ENCODE assay signal across 25 cellular contexts in genomic region chr15:57619746-57620145, GRCh38. TPM values are rescaled to one million over a fixed set of nuclear protein-coding genes. Genes with fewer than 3 reads are reported as not detected.
DNase-seq lines count a peak whose midpoint lies in the region; ATAC-seq and TF ChIP-seq lines count a peak whose summit lies in the region.
"Had no signal": no experiment of that assay in that cellular context is flagged by ENCODE, and none has a peak within 500 bp of the region (broad histone marks: within the 10 kb centered on the region; RNA-seq: fewer than 3 reads in every experiment).

No MANE protein-coding gene starts in this region.

- no peak overlapping the region for H3K14ac ChIP-seq in trophoblast cell (ENCODE audit: low read length)

- H3F3A ChIP-seq in SK-N-SH (replicated peaks; ENCODE audit: insufficient read depth): no peaks in the 10 kb centered on the region

- DNase-seq in colonic mucosa (peak; percentile 43), hepatocyte (ENCODE audit: low spot score) (peak; percentile 50), trophoblast cell (peak; percentile 7 to 55), SK-N-SH (no peak), islet precursor cell (no peak)
- no peak for DNase-seq in naive thymus-derived CD4-positive, alpha-beta T cell
- DNase-seq: activated CD4-positive, alpha-beta T cell treated with anti-CD3 and anti-CD28 coated beads, Interleukin-2, amount 50 U/mL, for 48 hours; body of pancreas; CD8-positive, alpha-beta memory T cell; dermis blood vessel endothelial cell; DMS79 treated with DMSO at 0.1 percent for 48 hours; erythroblast; glutamatergic neuron; GOT3; NCI-H1930; NCI-H510A treated with DMSO at 0.1 percent for 48 hours; nucleus accumbens; stimulated activated CD4-positive, alpha-beta T cell treated with anti-CD3 and anti-CD28 coated beads, Interleukin-2, amount 100 ng/mL, for 24 hours; upper lobe of right lung had no signal

- H3K18ac ChIP-seq in trophoblast cell (ENCODE audit: low read length): no peak overlapping the region

- H3K9ac ChIP-seq in colonic mucosa (ENCODE audit: low read depth in 2 of 2, low read length in 2 of 2) (no peak overlapping the region), trophoblast cell (ENCODE audit: low read length) (no peak overlapping the region), SK-N-SH (no peak overlapping the region)
- H3K9ac ChIP-seq: KMS-11 had no signal

- TF ChIP-seq EP300 in SK-N-SH (IDR thresholded peaks at IDR 0.05; ENCODE audit: borderline replicate concordance in 1 of 2, low read depth in 1 of 2, low read length in 1 of 2): no peak

- H2AFZ ChIP-seq in hepatocyte (no peak overlapping the region), trophoblast cell (ENCODE audit: insufficient read depth, low read length, poor library complexity) (no peak overlapping the region), SK-N-SH (ENCODE audit: low read depth) (no peak overlapping the region)

- H3K79me1 ChIP-seq in trophoblast cell (ENCODE audit: low read length): no peaks in the 10 kb centered on the region

- no peaks in the 10 kb centered on the region for H4K20me1 ChIP-seq in hepatocyte (ENCODE audit: insufficient read depth, poor library complexity, severe bottlenecking)
- no peaks in the 10 kb centered on the region for H4K20me1 ChIP-seq in SK-N-SH (ENCODE audit: insufficient read depth)

- H3K36me3 ChIP-seq in colonic mucosa: no peaks in the 10 kb centered on the region
- no peaks in the 10 kb centered on the region for H3K36me3 ChIP-seq in hepatocyte (replicated peaks; ENCODE audit: insufficient read depth, low read depth)
- H3K36me3 ChIP-seq in trophoblast cell (ENCODE audit: control insufficient read depth in 1 of 2, insufficient read depth in 2 of 2, low read length in 2 of 2): no peaks in the 10 kb centered on the region
- no peaks in the 10 kb centered on the region for H3K36me3 ChIP-seq in SK-N-SH (replicated peaks in 1 of 2; ENCODE audit: control insufficient read depth in 1 of 2, insufficient read depth in 2 of 2, low read length in 1 of 2)
- H3K36me3 ChIP-seq in naive thymus-derived CD4-positive, alpha-beta T cell (ENCODE audit: control insufficient read depth in 2 of 3, insufficient read depth in 3 of 3, low read length in 3 of 3): no peaks in the 10 kb centered on the region
- H3K36me3 ChIP-seq: upper lobe of right lung had no signal

- no peak for ATAC-seq in HG02571 (IDR thresholded peaks at IDR 0.05; ENCODE audit: unreplicated experiment)
- ATAC-seq in naive thymus-derived CD4-positive, alpha-beta T cell: no peak
- ATAC-seq: body of pancreas, upper lobe of right lung had no signal

- peaks cover 0 to 1% (median 0%) of the 10 kb centered on the region in 7 donors for H3K4me1 Mint-ChIP-seq in naive thymus-derived CD4-positive, alpha-beta T cell
- H3K4me1 Mint-ChIP-seq: activated naive CD4-positive, alpha-beta T cell treated with anti-CD3 and anti-CD28 coated beads, Interleukin-2, amount 50 U/mL, for 24 hours; CD8-positive, alpha-beta memory T cell had no signal

- peaks cover 0 to 4% (median 0%) of the 10 kb centered on the region in 5 donors for H3K27me3 Mint-ChIP-seq in naive thymus-derived CD4-positive, alpha-beta T cell
- H3K27me3 Mint-ChIP-seq: activated naive CD4-positive, alpha-beta T cell treated with anti-CD3 and anti-CD28 coated beads, Interleukin-2, amount 50 U/mL, for 24 hours had no signal

- H2AK5ac ChIP-seq in trophoblast cell (ENCODE audit: low read length): no peak overlapping the region

- H3K9me3 ChIP-seq in colonic mucosa: no peaks in the 10 kb centered on the region
- no peaks in the 10 kb centered on the region for H3K9me3 ChIP-seq in hepatocyte (ENCODE audit: low read depth)
- no peaks in the 10 kb centered on the region for H3K9me3 ChIP-seq in trophoblast cell (ENCODE audit: insufficient read depth, low read depth, low read length)
- no peaks in the 10 kb centered on the region for H3K9me3 ChIP-seq in SK-N-SH
- H3K9me3 ChIP-seq in naive thymus-derived CD4-positive, alpha-beta T cell (ENCODE audit: control insufficient read depth in 2 of 3, low read length in 3 of 3): no peaks in the 10 kb centered on the region
- H3K9me3 ChIP-seq: body of pancreas, upper lobe of right lung had no signal

- no peak overlapping the region for H4K91ac ChIP-seq in trophoblast cell (ENCODE audit: low read depth, low read length)

- H3K27ac ChIP-seq in colonic mucosa: no peak overlapping the region
- H3K27ac ChIP-seq in hepatocyte: peak overlapping the region; percentile 20
- H3K27ac ChIP-seq in trophoblast cell (ENCODE audit: low read depth, low read length): no peak overlapping the region
- H3K27ac ChIP-seq in SK-N-SH (ENCODE audit: low read depth in 2 of 2, low read length in 1 of 2): no peak overlapping the region
- no peak overlapping the region for H3K27ac ChIP-seq in naive thymus-derived CD4-positive, alpha-beta T cell (ENCODE audit: low read depth, low read length)
- H3K27ac ChIP-seq: body of pancreas, KMS-11, upper lobe of right lung, VCaP had no signal

- H3K79me2 ChIP-seq in hepatocyte: peaks cover 18% of the 10 kb centered on the region
- no peaks in the 10 kb centered on the region for H3K79me2 ChIP-seq in trophoblast cell (ENCODE audit: control insufficient read depth, insufficient read depth, low read length, poor library complexity)
- no peaks in the 10 kb centered on the region for H3K79me2 ChIP-seq in SK-N-SH (ENCODE audit: insufficient read depth)

- H3K4ac ChIP-seq in trophoblast cell (ENCODE audit: low read depth, low read length): no peak overlapping the region

- H3K27me3 ChIP-seq in colonic mucosa (no peaks in the 10 kb centered on the region), hepatocyte (no peaks in the 10 kb centered on the region), trophoblast cell (ENCODE audit: insufficient read depth, low read length) (no peaks in the 10 kb centered on the region), SK-N-SH (ENCODE audit: insufficient read depth) (no peaks in the 10 kb centered on the region)
- H3K27me3 ChIP-seq in naive thymus-derived CD4-positive, alpha-beta T cell (ENCODE audit: control insufficient read depth in 2 of 2, insufficient read depth in 2 of 2, low read length in 2 of 2): no peaks in the 10 kb centered on the region
- H3K27me3 ChIP-seq: body of pancreas, upper lobe of right lung had no signal

- H2BK12ac ChIP-seq in trophoblast cell (ENCODE audit: low read length): no peak overlapping the region

- 81% methylated on average over 3 of the region's 3 CpGs for WGBS in hepatocyte (ENCODE audit: low lambda C conversion rate, missing lambda C conversion rate)
- WGBS in trophoblast cell (ENCODE audit: extremely low coverage, insufficient coverage, insufficient read length): no CpG with 5 or more reads among the region's 3 CpGs
- WGBS in SK-N-SH (ENCODE audit: low lambda C conversion rate): 67% methylated on average over 3 of the region's 3 CpGs

- no peak overlapping the region for H3K4me2 ChIP-seq in hepatocyte
- H3K4me2 ChIP-seq in trophoblast cell (ENCODE audit: low read length): no peak overlapping the region
- no peak overlapping the region for H3K4me2 ChIP-seq in SK-N-SH
- H3K4me2 ChIP-seq: KMS-11 had no signal

- H2BK5ac ChIP-seq in trophoblast cell (ENCODE audit: low read depth, low read length, poor library complexity): no peak overlapping the region

- H4K12ac ChIP-seq in trophoblast cell (ENCODE audit: low read depth, low read length): no peak overlapping the region

- H3K4me1 ChIP-seq in colonic mucosa: no peaks in the 10 kb centered on the region
- H3K4me1 ChIP-seq in hepatocyte (ENCODE audit: insufficient read depth): peaks cover 5% of the 10 kb centered on the region
- H3K4me1 ChIP-seq in trophoblast cell (ENCODE audit: control insufficient read depth in 1 of 2, insufficient read depth in 2 of 2, low read length in 2 of 2): no peaks in the 10 kb centered on the region
- no peaks in the 10 kb centered on the region for H3K4me1 ChIP-seq in SK-N-SH (ENCODE audit: control insufficient read depth in 1 of 2, insufficient read depth in 2 of 2, low read depth in 1 of 2, low read length in 1 of 2)
- no peaks in the 10 kb centered on the region for H3K4me1 ChIP-seq in naive thymus-derived CD4-positive, alpha-beta T cell (ENCODE audit: control insufficient read depth in 2 of 2, insufficient read depth in 2 of 2, low read length in 2 of 2)
- H3K4me1 ChIP-seq: upper lobe of right lung had no signal

- H3K23ac ChIP-seq in trophoblast cell (ENCODE audit: low read length): no peak overlapping the region

- no peak overlapping the region for H3K4me3 Mint-ChIP-seq in naive thymus-derived CD4-positive, alpha-beta T cell
- H3K4me3 Mint-ChIP-seq: activated naive CD4-positive, alpha-beta T cell treated with anti-CD3 and anti-CD28 coated beads, Interleukin-2, amount 50 U/mL, for 24 hours; CD8-positive, alpha-beta memory T cell; stimulated activated naive CD8-positive, alpha-beta T cell treated with anti-CD3 and anti-CD28 coated beads, Interleukin-15, Interleukin-2, amounts not matched to agents 100 ng/mL and 50 ng/mL, for 24 hours had no signal

- 0 out of 2 replicates have a peak, but pooled peaks have one; percentile 2 for TF ChIP-seq CTCF in GM12875 (IDR thresholded peaks at IDR 0.05; ENCODE audit: borderline replicate concordance, insufficient read depth, low read depth, low read length)
- TF ChIP-seq CTCF in colonic mucosa (IDR thresholded peaks at IDR 0.05): no peak
- no peak for TF ChIP-seq CTCF in hepatocyte (IDR thresholded peaks at IDR 0.05; ENCODE audit: poor library complexity)
- TF ChIP-seq CTCF in SK-N-SH (IDR thresholded peaks at IDR 0.05): no peak

- H3K4me3 ChIP-seq in GM12875 (ENCODE audit: low read depth, low read length) (no peak overlapping the region), colonic mucosa (no peak overlapping the region), hepatocyte (no peak overlapping the region), trophoblast cell (ENCODE audit: low read depth, low read length) (no peak overlapping the region), SK-N-SH (ENCODE audit: low read depth in 2 of 2, low read length in 1 of 2) (no peak overlapping the region)
- no peak overlapping the region for H3K4me3 ChIP-seq in naive thymus-derived CD4-positive, alpha-beta T cell (ENCODE audit: low read length)
- H3K4me3 ChIP-seq: body of pancreas, upper lobe of right lung had no signal

- intact Hi-C loops in colonic mucosa (cut with DNase I): no loop called here
- intact Hi-C loops in naive thymus-derived CD4-positive, alpha-beta T cell (cut with micrococcal nuclease): no loop called here

- CTCF ChIA-PET in SK-N-SH (lab: Yijun Ruan, JAX): interaction anchor here (0.9 to 1.6 kb wide), 4 partner anchors 10 to 241 kb away, joined by 3 to 4 read pairs (median 3); no protein-coding TSS in a partner anchor
- CTCF ChIA-PET in naive thymus-derived CD4-positive, alpha-beta T cell (lab: Charles Lee): no interaction called here

- H2BK120ac ChIP-seq in trophoblast cell (ENCODE audit: insufficient read depth, low read length, poor library complexity): no peak overlapping the region

- POLR2A ChIA-PET in SK-N-SH (lab: Yijun Ruan, JAX): no interaction called here
- POLR2A ChIA-PET in naive thymus-derived CD4-positive, alpha-beta T cell (lab: Charles Lee): no interaction called here

- peaks cover 0 to 20% (median 7%) of the 10 kb centered on the region in 5 donors for H3K36me3 Mint-ChIP-seq in naive thymus-derived CD4-positive, alpha-beta T cell
- H3K36me3 Mint-ChIP-seq: activated naive CD4-positive, alpha-beta T cell treated with anti-CD3 and anti-CD28 coated beads, Interleukin-2, amount 50 U/mL, for 24 hours; CD8-positive, alpha-beta memory T cell had no signal

- peak overlapping the region in 1 of 9 donors; percentile 26 for H3K27ac Mint-ChIP-seq in naive thymus-derived CD4-positive, alpha-beta T cell
- H3K27ac Mint-ChIP-seq: activated naive CD4-positive, alpha-beta T cell treated with anti-CD3 and anti-CD28 coated beads, Interleukin-2, amount 50 U/mL, for 24 hours; stimulated activated naive CD8-positive, alpha-beta T cell treated with anti-CD3 and anti-CD28 coated beads, Interleukin-15, Interleukin-2, amounts not matched to agents 100 ng/mL and 50 ng/mL, for 24 hours had no signal

- H3K9me3 Mint-ChIP-seq in naive thymus-derived CD4-positive, alpha-beta T cell: no peaks in the 10 kb centered on the region
- H3K9me3 Mint-ChIP-seq: activated naive CD4-positive, alpha-beta T cell treated with anti-CD3 and anti-CD28 coated beads, Interleukin-2, amount 50 U/mL, for 24 hours; CD8-positive, alpha-beta memory T cell; stimulated activated naive CD8-positive, alpha-beta T cell treated with anti-CD3 and anti-CD28 coated beads, Interleukin-15, Interleukin-2, amounts not matched to agents 100 ng/mL and 50 ng/mL, for 24 hours had no signal

- TF ChIP-seq RAD21 in SK-N-SH (IDR thresholded peaks at IDR 0.05; ENCODE audit: low read length): no peak

- H3K9me2 ChIP-seq in hepatocyte (replicated peaks; ENCODE audit: insufficient read depth) (no peaks in the 10 kb centered on the region), SK-N-SH (no peaks in the 10 kb centered on the region)

- no peak overlapping the region for H4K8ac ChIP-seq in trophoblast cell (ENCODE audit: low read depth, low read length)

RNA-seq across cellular contexts. Expression of gene MYZAP, which starts 28.0 kb away (rescaled TPM):
- total RNA-seq in colonic mucosa (10 to 100 TPM; 11.7 to 12.2 TPM), hepatocyte (15.5 and 20.3 TPM in 2 replicates)
- polyA plus RNA-seq in hepatocyte (12.0 and 17.0 TPM in 2 replicates), SK-N-SH (2012; rRNA removed) (0.07 TPM in 1 of 2 replicates, not detected in the other)
- 0.26 and 0.37 TPM in 2 replicates for polyA plus RNA-seq in trophoblast cell (2013)
- 0.05 and 0.13 TPM in 2 replicates for polyA plus RNA-seq in SK-N-SH (2012; cell fraction: cytosol; rRNA removed)
- polyA plus RNA-seq in SK-N-SH (2012; cell fraction: nucleus; rRNA removed): not detected in 2 replicates
- total RNA-seq in naive thymus-derived CD4-positive, alpha-beta T cell: 1 to 10 TPM in 4 of 5 experiments, not detected in 1; 1.1 to 2.2 (median 1.7) TPM
- 1 to 10 TPM; 4.2 to 9.7 TPM for polyA plus RNA-seq in naive thymus-derived CD4-positive, alpha-beta T cell
- total RNA-seq: CD8-positive, alpha-beta memory T cell had no signal
- polyA plus RNA-seq: CD8-positive, alpha-beta memory T cell had no signal

Comparison
In these comparisons a context has a peak if more than half of its experiments do, and no peak if none do; other contexts are left out.
1. DNase-seq: peak in colonic mucosa (single experiment), hepatocyte (single experiment) and trophoblast cell (2 of 2); none in SK-N-SH (single experiment), naive thymus-derived CD4-positive, alpha-beta T cell (0 of 9) and islet precursor cell (single experiment).